ENCODE assay signal across 10 cellular contexts in genomic region chr2:96409543-96410184, GRCh38.
DNase-seq lines count a peak whose midpoint lies in the region; ATAC-seq, FAIRE-seq and TF ChIP-seq lines count a peak whose summit lies in the region.
"Had no signal": no experiment of that assay in that cellular context is flagged by ENCODE, and none has a peak within 500 bp of the region (broad histone marks: within the 10 kb centered on the region; RNA-seq: fewer than 3 reads in every experiment).

No MANE protein-coding gene starts in this region.

- peak overlapping the region; percentile 2 to 26 (median 5) for H3K4me3 Mint-ChIP-seq in nephron

- no peak for TF ChIP-seq CTCF in nephron (IDR thresholded peaks at IDR 0.05; ENCODE audit: unreplicated experiment in 3 of 3)
- TF ChIP-seq CTCF in D721Med (IDR thresholded peaks at IDR 0.05; ENCODE audit: insufficient read depth, missing control alignments), result no peak

- H3K36me3 Mint-ChIP-seq in nephron (ENCODE audit: low read depth), result no peaks in the 10 kb centered on the region

- no peaks in the 10 kb centered on the region for H3K9me3 Mint-ChIP-seq in nephron

- peak overlapping the region; percentile 43 to 81 (median 80) for H3K27ac Mint-ChIP-seq in nephron

- DNase-seq in Daoy (ENCODE audit: low read depth), result peak; percentile 77
- peak; percentile 54 for DNase-seq in NCI-H2171 (lab: John Stamatoyannopoulos, UW)
- peak; percentile 52 for DNase-seq in cerebellar cortex (ENCODE audit: low spot score)
- no peak for DNase-seq in erythroblast (lab: John Stamatoyannopoulos, UW)
- no peak for DNase-seq in D721Med (ENCODE audit: insufficient read length, low spot score)
- no peak for DNase-seq in sciatic nerve (ENCODE audit: low spot score)

- FAIRE-seq in D721Med (lab: Jason Lieb, UNC), result no peak
- FAIRE-seq: endometrium had no signal

- peaks cover 3% of the 10 kb centered on the region for H3K27me3 Mint-ChIP-seq in nephron (ENCODE audit: low read depth)

- no peak for TF ChIP-seq POLR2A in erythroblast (IDR thresholded peaks at IDR 0.05; ENCODE audit: low read length)

- ATAC-seq in GM21528 (IDR thresholded peaks at IDR 0.05; ENCODE audit: low FRiP score, unreplicated experiment), result no peak
- ATAC-seq in sciatic nerve, result no peak
- ATAC-seq: left lung had no signal

- peaks cover 35% of the 10 kb centered on the region for H3K4me1 Mint-ChIP-seq in nephron

- intact Hi-C loops in sciatic nerve (cut with DNase I), result loop anchor here (5.0 kb wide), 1 partner anchor 98 kb away; the partner anchor contains the start of gene NEURL3

Comparison
In these comparisons a context has a peak if more than half of its experiments do, and no peak if none do; other contexts are left out.
1. DNase-seq: peak in Daoy (single experiment), NCI-H2171 (single experiment) and cerebellar cortex (single experiment); none in erythroblast (0 of 2), D721Med (single experiment) and sciatic nerve (single experiment).